24 cellular contexts compared by ENCODE assay signal in the genomic region with DNA sequence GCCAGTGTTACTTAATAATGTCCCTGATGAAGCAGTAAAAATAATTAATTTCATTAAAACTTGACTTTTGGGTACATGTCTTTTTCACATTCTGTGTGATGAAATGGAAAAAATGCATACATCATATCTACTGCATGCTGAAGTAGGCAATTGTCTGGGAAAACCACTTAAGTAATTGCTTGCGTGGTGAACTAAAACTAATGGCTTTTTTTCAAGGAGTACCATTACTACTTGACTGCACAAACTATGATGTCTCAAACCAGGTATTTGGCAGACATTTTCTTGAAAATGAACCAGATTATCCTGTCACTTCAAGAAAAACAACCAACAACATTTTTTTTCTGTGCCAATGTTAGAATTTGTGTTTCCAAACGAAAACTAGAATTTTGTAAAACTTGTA.
"Had no signal": no experiment of that assay in that cellular context is flagged by ENCODE, and none has a peak within 500 bp of the region (broad histone marks: within the 10 kb centered on the region; RNA-seq: fewer than 3 reads in every experiment).

No MANE protein-coding gene starts in this region.

- H3K4me1 Mint-ChIP-seq: T-cell had no signal

- FAIRE-seq: HepG2 had no signal

- DNase-seq: IMR-90, KBM-7, MV-4-11, NCI-H1048, NCI-H1105, NCI-H1436 treated with DMSO at 0.1 percent for 48 hours, NCI-H1694, NCI-H187 treated with DMSO at 0.1 percent for 48 hours, NCI-H2029 treated with DMSO at 0.1 percent for 48 hours, NCI-H2171, NCI-H226, NCI-H446, NCI-H510A, NCI-H524 treated with DMSO at 0.1 percent for 48 hours, NCI-H69, NCI-H774, PC-3, SHP77, SK-N-SH, SW 1271, T-cell had no signal

- H3K4me3 Mint-ChIP-seq: T-cell had no signal

- H3K9me3 Mint-ChIP-seq: T-cell had no signal

- H3K27ac ChIP-seq: RWPE1 had no signal

- H3K4me2 ChIP-seq: SK-N-SH had no signal

- H3K36me3 Mint-ChIP-seq: T-cell had no signal

- H3K9me3 ChIP-seq: SK-N-SH had no signal

- H3K27ac Mint-ChIP-seq: T-cell had no signal

- ATAC-seq: HepG2, Panc1, PC-3, T-cell had no signal

- H3K9ac ChIP-seq: SK-N-SH had no signal
